ENCODE assay signal across 8 cellular contexts in genomic region chr6:28377879-28378278, GRCh38.
"Had no signal": no experiment of that assay in that cellular context is flagged by ENCODE, and none has a peak within 500 bp of the region (broad histone marks: within the 10 kb centered on the region; RNA-seq: fewer than 3 reads in every experiment).

No MANE protein-coding gene starts in this region.

- H3K4me3 ChIP-seq: GM23248, HAP-1, K562 had no signal

- DNase-seq: GM23248, GOT3, H7, HFFc6, IMR-90 had no signal

- H3K9me3 ChIP-seq: HAP-1 had no signal

- H3K27ac ChIP-seq: GM23248 had no signal

- H3K36me3 ChIP-seq: HAP-1 had no signal

- H3K9ac ChIP-seq: GM23248 had no signal

- H3K4me3 Mint-ChIP-seq: HFFc6 had no signal

- H3K9me3 Mint-ChIP-seq: HFFc6 had no signal

- ATAC-seq: HCT116, K562 had no signal

- H3K27ac Mint-ChIP-seq: HFFc6 had no signal

- H3K4me1 ChIP-seq: HAP-1 had no signal
